ENCODE assay signal across 17 cellular contexts in the genomic region with DNA sequence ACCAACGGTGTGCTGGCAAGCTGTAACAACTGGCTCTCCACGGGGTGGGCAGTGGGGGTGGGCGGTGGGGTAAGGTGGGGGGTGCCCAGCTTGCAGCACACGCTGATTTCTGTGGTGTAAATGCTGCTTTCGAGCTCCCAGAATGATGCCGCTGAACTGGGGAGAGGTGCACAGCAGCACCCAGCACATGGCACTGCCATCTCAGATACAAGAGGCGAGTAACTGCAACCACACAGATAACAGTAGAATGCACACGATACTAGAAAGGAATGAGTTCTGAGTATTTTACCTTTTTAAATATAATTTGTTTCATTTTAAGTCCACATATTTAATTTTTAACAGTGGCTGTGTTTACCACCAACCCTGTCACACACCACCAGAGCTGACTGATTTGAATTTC.
DNase-seq lines count a peak whose midpoint lies in the region; ATAC-seq and TF ChIP-seq lines count a peak whose summit lies in the region.
"Had no signal": no experiment of that assay in that cellular context is flagged by ENCODE, and none has a peak within 500 bp of the region (broad histone marks: within the 10 kb centered on the region; RNA-seq: fewer than 3 reads in every experiment).

No MANE protein-coding gene starts in this region.

- H4K20me1 ChIP-seq in DND-41 (ENCODE audit: insufficient read depth, low read length): peaks cover 75% of the 10 kb centered on the region

- no peaks in the 10 kb centered on the region for H3K27me3 ChIP-seq in DND-41 (ENCODE audit: insufficient read depth, low read length, poor library complexity)
- H3K27me3 ChIP-seq: cardiac muscle cell, upper lobe of right lung had no signal

- intact Hi-C loops in activated CD4-positive, alpha-beta T cell treated with anti-CD3 and anti-CD28 coated beads, Interleukin-2, amount 10 ng/mL, durations not matched to agents 24 days and 14 days (cut with micrococcal nuclease): loop anchor here (1.0 to 5.0 kb wide), 7 partner anchors 8 to 139 kb away; a partner anchor contains a TSS
- intact Hi-C loops in activated T-helper 1 cell treated with anti-CD3 and anti-CD28 coated beads, Interleukin-12 subunit alpha, Interleukin-12 subunit beta, Interleukin-2, Interleukin-4 antibody, amounts not matched to agents 30 ng/mL and 10 ng/mL and 1 ng/mL, durations not matched to agents 14 hours and 24 hours and 36 hours (cut with micrococcal nuclease): loop anchor here (1.0 to 10.0 kb wide), 10 partner anchors 8 to 335 kb away; a partner anchor contains a TSS
- intact Hi-C loops in natural killer cell (cut with micrococcal nuclease): no loop called here

- H3K27ac ChIP-seq in DND-41 (ENCODE audit: low read length): peak overlapping the region; percentile 86
- H3K27ac ChIP-seq: cardiac muscle cell, upper lobe of right lung had no signal

- H3K9me3 Mint-ChIP-seq in activated CD4-positive, alpha-beta T cell treated with anti-CD3 and anti-CD28 coated beads, Interleukin-2, amount 10 ng/mL, durations not matched to agents 24 days and 14 days: peaks cover 5% of the 10 kb centered on the region
- peaks cover 5% of the 10 kb centered on the region for H3K9me3 Mint-ChIP-seq in activated T-helper 1 cell treated with anti-CD3 and anti-CD28 coated beads, Interleukin-12 subunit alpha, Interleukin-12 subunit beta, Interleukin-2, Interleukin-4 antibody, amounts not matched to agents 30 ng/mL and 10 ng/mL and 1 ng/mL, durations not matched to agents 14 hours and 24 hours and 36 hours
- H3K9me3 Mint-ChIP-seq in natural killer cell: peaks cover 0 to 4% of the 10 kb centered on the region in 2 donors
- H3K9me3 Mint-ChIP-seq: H9 had no signal

- no peak overlapping the region for H2AFZ ChIP-seq in DND-41 (ENCODE audit: low read depth, low read length)

- no peaks in the 10 kb centered on the region for H3K9me3 ChIP-seq in DND-41 (ENCODE audit: insufficient read depth, low read length, severe bottlenecking)
- H3K9me3 ChIP-seq: upper lobe of right lung had no signal

- peaks cover 81% of the 10 kb centered on the region for H3K36me3 Mint-ChIP-seq in activated CD4-positive, alpha-beta T cell treated with anti-CD3 and anti-CD28 coated beads, Interleukin-2, amount 10 ng/mL, durations not matched to agents 24 days and 14 days (ENCODE audit: low read depth)
- peaks cover 74% of the 10 kb centered on the region for H3K36me3 Mint-ChIP-seq in activated T-helper 1 cell treated with anti-CD3 and anti-CD28 coated beads, Interleukin-12 subunit alpha, Interleukin-12 subunit beta, Interleukin-2, Interleukin-4 antibody, amounts not matched to agents 30 ng/mL and 10 ng/mL and 1 ng/mL, durations not matched to agents 14 hours and 24 hours and 36 hours (ENCODE audit: low read depth)
- no peaks in the 10 kb centered on the region for H3K36me3 Mint-ChIP-seq in natural killer cell

- H3K4me1 ChIP-seq in DND-41 (ENCODE audit: insufficient read depth, low read length): peaks cover 75% of the 10 kb centered on the region
- H3K4me1 ChIP-seq: upper lobe of right lung had no signal

- peak overlapping the region; percentile 13; the same call in 1 of the 2 replicates for H3K9ac ChIP-seq in DND-41 (ENCODE audit: low read depth, low read length)

- peak overlapping the region; percentile 76 for H3K4me3 Mint-ChIP-seq in activated CD4-positive, alpha-beta T cell treated with anti-CD3 and anti-CD28 coated beads, Interleukin-2, amount 10 ng/mL, durations not matched to agents 24 days and 14 days
- peak overlapping the region; percentile 75 for H3K4me3 Mint-ChIP-seq in activated T-helper 1 cell treated with anti-CD3 and anti-CD28 coated beads, Interleukin-12 subunit alpha, Interleukin-12 subunit beta, Interleukin-2, Interleukin-4 antibody, amounts not matched to agents 30 ng/mL and 10 ng/mL and 1 ng/mL, durations not matched to agents 14 hours and 24 hours and 36 hours
- H3K4me3 Mint-ChIP-seq in natural killer cell: peak overlapping the region; percentile 52
- H3K4me3 Mint-ChIP-seq: H9 had no signal

- no peak for DNase-seq in activated CD4-positive, alpha-beta T cell treated with anti-CD3 and anti-CD28 coated beads, Interleukin-2, amount 10 ng/mL, durations not matched to agents 24 days and 14 days
- no peak for DNase-seq in activated CD4-positive, alpha-beta T cell treated with anti-CD3 and anti-CD28 coated beads, Interleukin-2, amount 50 U/mL, for 48 hours
- no peak for DNase-seq in DND-41
- no peak for DNase-seq in activated T-helper 1 cell treated with anti-CD3 and anti-CD28 coated beads, Interleukin-12 subunit alpha, Interleukin-12 subunit beta, Interleukin-2, Interleukin-4 antibody, amounts not matched to agents 30 ng/mL and 10 ng/mL and 1 ng/mL, durations not matched to agents 14 hours and 24 hours and 36 hours (ENCODE audit: low spot score)
- no peak for DNase-seq in natural killer cell
- no peak for DNase-seq in NOMO-1 treated with dmso at 0.1 percent for 144 hours (lab: John Stamatoyannopoulos, UW; ENCODE audit: unreplicated experiment)
- no peak for DNase-seq in cerebellum (ENCODE audit: low spot score)
- DNase-seq: effector CD8-positive, alpha-beta T cell; H9; Karpas-422; NCI-H1105; NCI-H748 treated with DMSO at 0.1 percent for 48 hours; upper lobe of right lung had no signal

- H3K4me1 Mint-ChIP-seq in activated CD4-positive, alpha-beta T cell treated with anti-CD3 and anti-CD28 coated beads, Interleukin-2, amount 10 ng/mL, durations not matched to agents 24 days and 14 days: peaks cover 84% of the 10 kb centered on the region
- H3K4me1 Mint-ChIP-seq in activated T-helper 1 cell treated with anti-CD3 and anti-CD28 coated beads, Interleukin-12 subunit alpha, Interleukin-12 subunit beta, Interleukin-2, Interleukin-4 antibody, amounts not matched to agents 30 ng/mL and 10 ng/mL and 1 ng/mL, durations not matched to agents 14 hours and 24 hours and 36 hours (ENCODE audit: low read depth): peaks cover 97% of the 10 kb centered on the region
- H3K4me1 Mint-ChIP-seq in natural killer cell: peaks cover 76 to 81% of the 10 kb centered on the region in 2 donors

- TF ChIP-seq CTCF in DND-41 (IDR thresholded peaks at IDR 0.05; ENCODE audit: borderline replicate concordance, extremely low read depth, low read length, poor library complexity, severe bottlenecking) (no peak), natural killer cell (IDR thresholded peaks at IDR 0.05) (no peak)

- H3K4me3 ChIP-seq in DND-41 (ENCODE audit: low read depth in 1 of 2, low read length in 2 of 2): no peak overlapping the region
- H3K4me3 ChIP-seq: cardiac muscle cell, lung, upper lobe of right lung had no signal

- no peak for ATAC-seq in DND-41 (ENCODE audit: insufficient read depth, low read depth)
- ATAC-seq in natural killer cell: no peak
- ATAC-seq in HG02678 (IDR thresholded peaks at IDR 0.05; ENCODE audit: unreplicated experiment): no peak
- ATAC-seq: SK-N-SH treated with all-trans-retinoic acid at 6 μM for 48 hours, upper lobe of right lung had no signal

- no peak overlapping the region for H3K4me2 ChIP-seq in DND-41 (ENCODE audit: insufficient read depth, low read length)

- H3K36me3 ChIP-seq in DND-41 (ENCODE audit: insufficient read depth, low read length): peaks cover 79% of the 10 kb centered on the region
- H3K36me3 ChIP-seq: cardiac muscle cell, upper lobe of right lung had no signal

- H3K79me2 ChIP-seq in DND-41 (ENCODE audit: insufficient read depth, low read length): peaks cover 95% of the 10 kb centered on the region

- peak overlapping the region; percentile 96 for H3K27ac Mint-ChIP-seq in activated CD4-positive, alpha-beta T cell treated with anti-CD3 and anti-CD28 coated beads, Interleukin-2, amount 10 ng/mL, durations not matched to agents 24 days and 14 days
- peak overlapping the region; percentile 96 for H3K27ac Mint-ChIP-seq in activated T-helper 1 cell treated with anti-CD3 and anti-CD28 coated beads, Interleukin-12 subunit alpha, Interleukin-12 subunit beta, Interleukin-2, Interleukin-4 antibody, amounts not matched to agents 30 ng/mL and 10 ng/mL and 1 ng/mL, durations not matched to agents 14 hours and 24 hours and 36 hours
- peak overlapping the region; percentile 90 to 91 for H3K27ac Mint-ChIP-seq in natural killer cell

- H3K27me3 Mint-ChIP-seq in activated CD4-positive, alpha-beta T cell treated with anti-CD3 and anti-CD28 coated beads, Interleukin-2, amount 10 ng/mL, durations not matched to agents 24 days and 14 days: no peaks in the 10 kb centered on the region
- H3K27me3 Mint-ChIP-seq in activated T-helper 1 cell treated with anti-CD3 and anti-CD28 coated beads, Interleukin-12 subunit alpha, Interleukin-12 subunit beta, Interleukin-2, Interleukin-4 antibody, amounts not matched to agents 30 ng/mL and 10 ng/mL and 1 ng/mL, durations not matched to agents 14 hours and 24 hours and 36 hours (ENCODE audit: insufficient read depth): no peaks in the 10 kb centered on the region
- no peaks in the 10 kb centered on the region for H3K27me3 Mint-ChIP-seq in natural killer cell (ENCODE audit: low read depth in 2 of 2)
